Comparison of ENCODE assay signal across 8 cellular contexts in the genomic region with DNA sequence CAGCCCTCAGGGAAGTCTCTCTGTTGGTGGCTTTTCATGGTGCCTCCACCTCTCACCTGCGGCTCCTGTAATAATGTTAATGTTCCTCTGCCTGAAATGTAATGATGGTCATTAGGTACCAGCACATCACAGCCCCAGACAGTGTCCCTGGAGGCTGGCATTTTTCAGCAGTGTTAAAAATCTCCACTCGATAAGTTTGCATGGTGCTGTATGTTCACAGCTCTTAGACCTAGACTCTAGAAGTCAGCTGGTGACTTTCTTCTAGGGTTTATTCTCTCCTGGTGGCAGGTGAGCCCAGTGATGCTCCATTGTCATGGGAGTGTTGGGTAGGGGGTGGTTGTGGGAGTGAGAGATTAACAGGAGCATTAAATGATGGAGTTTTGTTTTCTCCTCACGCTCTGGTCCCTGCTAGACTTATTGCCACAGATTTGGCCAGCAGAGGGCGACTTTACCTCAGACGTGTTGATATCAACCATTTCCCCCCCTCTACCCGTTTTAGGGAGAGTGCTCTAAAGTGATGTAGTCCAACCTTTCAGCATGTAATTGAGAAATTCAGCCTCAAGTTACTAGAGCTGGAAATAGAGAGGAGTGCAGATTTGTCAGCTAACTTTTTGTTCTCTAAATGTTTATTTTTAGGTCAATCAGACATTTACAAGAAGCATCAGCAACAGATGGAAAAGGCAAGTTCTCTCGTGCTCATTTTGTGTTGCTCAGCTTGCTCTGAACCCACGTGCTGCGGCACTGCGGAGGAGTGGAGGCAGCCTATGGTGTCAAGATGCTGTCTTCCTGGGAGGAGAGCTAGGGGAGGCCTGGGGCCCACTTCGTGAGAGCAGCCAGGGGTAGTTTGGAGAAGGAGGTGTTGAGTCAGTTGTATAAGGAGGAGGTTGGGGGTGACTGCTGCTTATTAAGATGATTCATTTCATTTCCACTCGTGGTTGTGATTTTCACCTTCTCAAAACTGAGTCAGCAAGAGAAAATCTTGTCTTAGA. TPM values are rescaled to one million over a fixed set of nuclear protein-coding genes. Genes with fewer than 3 reads are reported as not detected.
A peak's percentile ranks its signal among the peaks of the same experiment; 100 is the strongest.
DNase-seq lines count a peak whose midpoint lies in the region; ATAC-seq and TF ChIP-seq lines count a peak whose summit lies in the region.

No MANE protein-coding gene starts in this region.

- peak overlapping the region; percentile 40 to 96 (median 82) for H3K27ac Mint-ChIP-seq in CD8-positive, alpha-beta memory T cell

- no peak overlapping the region for H3K4me3 ChIP-seq in CD8-positive, alpha-beta memory T cell (ENCODE audit: low read length)
- H3K4me3 ChIP-seq in NT2/D1 (ENCODE audit: insufficient read length, low read depth), result no peak overlapping the region
- no peak overlapping the region for H3K4me3 ChIP-seq in epithelial cell of esophagus (ENCODE audit: low read length)

- DNase-seq in CD8-positive, alpha-beta memory T cell, result peak; percentile 69 to 87 (median 75)
- peak; percentile 59 for DNase-seq in HS-27A (ENCODE audit: low read depth)
- DNase-seq in NT2/D1 (ENCODE audit: low read depth, low spot score), result peak; percentile 67
- DNase-seq in activated CD8-positive, alpha-beta memory T cell treated with anti-CD3 and anti-CD28 coated beads, Interleukin-2, amount 50 U/mL, for 4 hours, result peak; percentile 88
- peak; percentile 76 for DNase-seq in epithelial cell of esophagus (ENCODE audit: low read depth)
- DNase-seq in mucosa of gallbladder (ENCODE audit: low spot score), result peak; percentile 87
- peak; percentile 64 to 90 for DNase-seq in stimulated activated CD8-positive, alpha-beta memory T cell treated with anti-CD3 and anti-CD28 coated beads, Interleukin-4, amount 100 ng/mL, for 4 hours (ENCODE audit: low read depth in 2 of 2, low spot score in 1 of 2)

- H3K36me3 ChIP-seq in CD8-positive, alpha-beta memory T cell (ENCODE audit: insufficient read depth, low read length), result peaks cover 28% of the 10 kb centered on the region
- H3K36me3 ChIP-seq in NT2/D1 (ENCODE audit: insufficient read depth, insufficient read length, low read length), result peaks cover 73% of the 10 kb centered on the region

- H3K27ac ChIP-seq in CD8-positive, alpha-beta memory T cell (ENCODE audit: low read depth, low read length), result no peak overlapping the region

- H3K4me3 Mint-ChIP-seq in CD8-positive, alpha-beta memory T cell, result peak overlapping the region in 6 of 7 donors; percentile 26 to 55 (median 43)

- H3K9ac ChIP-seq in NT2/D1 (ENCODE audit: insufficient read length, low read depth), result no peak overlapping the region

- no peaks in the 10 kb centered on the region for H3K9me3 ChIP-seq in CD8-positive, alpha-beta memory T cell (ENCODE audit: low read length)
- H3K9me3 ChIP-seq in NT2/D1 (ENCODE audit: insufficient read depth, low read length), result no peaks in the 10 kb centered on the region

- H3K4me1 ChIP-seq in CD8-positive, alpha-beta memory T cell (ENCODE audit: insufficient read depth, low read length), result peaks cover 7% of the 10 kb centered on the region
- H3K4me1 ChIP-seq in NT2/D1 (ENCODE audit: insufficient read depth, insufficient read length), result peaks cover 2% of the 10 kb centered on the region

- peaks cover 17 to 32% (median 19%) of the 10 kb centered on the region in 3 donors for H3K4me1 Mint-ChIP-seq in CD8-positive, alpha-beta memory T cell

- CTCF ChIA-PET in CD8-positive, alpha-beta memory T cell (lab: Charles Lee), result interaction anchor here (0.7 to 9.2 kb wide), 14 partner anchors 8 to 369 kb away, joined by 3 to 86 read pairs (median 5); no protein-coding TSS in a partner anchor

- peaks cover 4 to 81% (median 15%) of the 10 kb centered on the region in 3 donors for H3K36me3 Mint-ChIP-seq in CD8-positive, alpha-beta memory T cell

- ATAC-seq in GM19324 (IDR thresholded peaks at IDR 0.05; ENCODE audit: low FRiP score, unreplicated experiment), result no peak

- no peaks in the 10 kb centered on the region for H3K9me3 Mint-ChIP-seq in CD8-positive, alpha-beta memory T cell

- peak; percentile 84 for TF ChIP-seq CTCF in epithelial cell of esophagus (IDR thresholded peaks at IDR 0.05; ENCODE audit: insufficient read depth, low read depth, low read length, missing control alignments)

- POLR2A ChIA-PET in CD8-positive, alpha-beta memory T cell (lab: Charles Lee), result no interaction called here

- H3K27me3 ChIP-seq in CD8-positive, alpha-beta memory T cell (ENCODE audit: insufficient read depth, low read length, poor library complexity, severe bottlenecking), result no peaks in the 10 kb centered on the region
- H3K27me3 ChIP-seq in NT2/D1 (ENCODE audit: insufficient read depth, insufficient read length), result no peaks in the 10 kb centered on the region

- no peaks in the 10 kb centered on the region for H3K27me3 Mint-ChIP-seq in CD8-positive, alpha-beta memory T cell

RNA-seq across cellular contexts. Expression of a gene that starts 53.4 kb away (rescaled TPM):
- 10 to 100 TPM; 21.3 to 21.4 TPM for total RNA-seq in CD8-positive, alpha-beta memory T cell
- polyA plus RNA-seq in CD8-positive, alpha-beta memory T cell, result 4.2 TPM
- 39.6 TPM for total RNA-seq in mucosa of gallbladder
